8 cellular contexts compared by ENCODE assay signal in the genomic region with DNA sequence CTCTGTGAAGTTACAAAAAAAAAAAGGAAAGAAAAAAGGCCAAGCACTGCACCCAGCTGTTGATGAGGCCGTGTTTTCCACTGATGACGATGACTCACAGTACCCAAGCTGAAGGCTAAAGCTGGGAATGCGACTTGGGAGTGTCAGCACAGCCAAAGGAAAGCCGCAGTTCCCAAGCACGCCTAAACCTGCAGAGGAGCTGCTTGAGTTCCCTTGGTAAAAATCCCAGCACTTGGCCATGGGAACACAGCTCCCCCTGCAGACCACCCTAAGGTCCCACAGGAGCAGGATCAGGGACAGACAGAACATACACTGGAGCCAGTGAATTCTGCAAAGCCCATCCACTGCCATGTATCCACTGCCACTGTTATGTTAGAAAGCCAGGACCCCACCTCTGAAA. TPM values are rescaled to one million over a fixed set of nuclear protein-coding genes. Genes with fewer than 3 reads are reported as not detected.
DNase-seq lines count a peak whose midpoint lies in the region; ATAC-seq and TF ChIP-seq lines count a peak whose summit lies in the region.

No MANE protein-coding gene starts in this region.

- no peaks in the 10 kb centered on the region for H3K36me3 ChIP-seq in neural progenitor cell

- no peaks in the 10 kb centered on the region for H3K27me3 Mint-ChIP-seq in neural progenitor cell (ENCODE audit: insufficient read depth, low read depth)
- no peaks in the 10 kb centered on the region for H3K27me3 Mint-ChIP-seq in activated T-cell treated with anti-CD3 and anti-CD28 coated beads, Interleukin-2, amount 50 U/mL, for 72 hours (ENCODE audit: low read depth)

- no peak overlapping the region for H3K27ac Mint-ChIP-seq in neural progenitor cell
- no peak overlapping the region for H3K27ac Mint-ChIP-seq in activated T-cell treated with anti-CD3 and anti-CD28 coated beads, Interleukin-2, amount 50 U/mL, for 72 hours

- H3K9me3 Mint-ChIP-seq in neural progenitor cell = peaks cover 1% of the 10 kb centered on the region
- no peaks in the 10 kb centered on the region for H3K9me3 Mint-ChIP-seq in activated T-cell treated with anti-CD3 and anti-CD28 coated beads, Interleukin-2, amount 50 U/mL, for 72 hours

- peak; percentile 5 for DNase-seq in activated CD4-positive, alpha-beta T cell treated with anti-CD3 and anti-CD28 coated beads for 48 hours
- no peak for DNase-seq in activated CD4-positive, alpha-beta T cell treated with anti-CD3 and anti-CD28 coated beads for 4 hours
- DNase-seq in OCI-M1 (lab: John Stamatoyannopoulos, UW) (peak; percentile 21), epithelial cell of proximal tubule (ENCODE audit: low read depth) (no peak), neural progenitor cell (ENCODE audit: low spot score) (peak; percentile 80)
- DNase-seq in activated T-cell treated with anti-CD3 and anti-CD28 coated beads, Interleukin-2, amount 50 U/mL, for 72 hours = no peak
- DNase-seq in effector CD4-positive, alpha-beta T cell = no peak

- TF ChIP-seq CTCF in epithelial cell of proximal tubule (conservative IDR thresholded peaks at IDR 0.05; ENCODE audit: low read depth, low read length) (peak; percentile 62), neural progenitor cell (IDR thresholded peaks at IDR 0.05) (peak; percentile 79)

- no peaks in the 10 kb centered on the region for H3K4me1 ChIP-seq in neural progenitor cell

- no peak for ATAC-seq in activated T-cell treated with anti-CD3 and anti-CD28 coated beads, Interleukin-2, amount 50 U/mL, for 72 hours (replicated peaks in 1 of 2)
- no peak for ATAC-seq in HG03135 (IDR thresholded peaks at IDR 0.05; ENCODE audit: unreplicated experiment)

- no peaks in the 10 kb centered on the region for H3K79me2 ChIP-seq in neural progenitor cell (ENCODE audit: low read depth)

- peaks cover 5% of the 10 kb centered on the region for H4K20me1 ChIP-seq in neural progenitor cell (ENCODE audit: low read depth)

- H3K4me2 ChIP-seq in neural progenitor cell = no peak overlapping the region

- H3K4me1 Mint-ChIP-seq in neural progenitor cell = no peaks in the 10 kb centered on the region
- H3K4me1 Mint-ChIP-seq in activated T-cell treated with anti-CD3 and anti-CD28 coated beads, Interleukin-2, amount 50 U/mL, for 72 hours (ENCODE audit: low read depth) = no peaks in the 10 kb centered on the region

- no peak overlapping the region for H3K4me3 ChIP-seq in epithelial cell of proximal tubule (ENCODE audit: low read depth, low read length)
- no peak overlapping the region for H3K4me3 ChIP-seq in neural progenitor cell

- H3K9ac ChIP-seq in neural progenitor cell = no peak overlapping the region

- no peak overlapping the region for H3K4me3 Mint-ChIP-seq in neural progenitor cell
- H3K4me3 Mint-ChIP-seq in activated T-cell treated with anti-CD3 and anti-CD28 coated beads, Interleukin-2, amount 50 U/mL, for 72 hours = no peak overlapping the region

- H3K27me3 ChIP-seq in neural progenitor cell = no peaks in the 10 kb centered on the region

- no peak overlapping the region for H2AFZ ChIP-seq in neural progenitor cell (replicated peaks)

- no peaks in the 10 kb centered on the region for H3F3A ChIP-seq in neural progenitor cell (ENCODE audit: low read depth)

- H3K9me3 ChIP-seq in neural progenitor cell (ENCODE audit: low read depth) = no peaks in the 10 kb centered on the region

- H3K27ac ChIP-seq in neural progenitor cell = no peak overlapping the region

- H3K36me3 Mint-ChIP-seq in neural progenitor cell = peaks cover 17% of the 10 kb centered on the region
- H3K36me3 Mint-ChIP-seq in activated T-cell treated with anti-CD3 and anti-CD28 coated beads, Interleukin-2, amount 50 U/mL, for 72 hours (ENCODE audit: insufficient read depth in 2 of 2) = peaks cover 7 to 10% of the 10 kb centered on the region in 2 donors

RNA-seq across cellular contexts. Expression of gene SERGEF, which starts 39.9 kb away (rescaled TPM):
- 22.4 and 30.6 TPM in 2 replicates for total RNA-seq in epithelial cell of proximal tubule
- 35.1 and 36.5 TPM in 2 replicates for total RNA-seq in neural progenitor cell (ENCODE audit: low replicate concordance)
- 10 to 100 TPM; 40.8 to 43.1 TPM for total RNA-seq in activated T-cell treated with anti-CD3 and anti-CD28 coated beads, Interleukin-2, amount 50 U/mL, for 72 hours

Comparison
In these comparisons a context has a peak if more than half of its experiments do, and no peak if none do; other contexts are left out.
1. DNase-seq: peak in activated CD4-positive, alpha-beta T cell treated with anti-CD3 and anti-CD28 coated beads for 48 hours (single experiment), OCI-M1 (single experiment) and neural progenitor cell (single experiment); none in activated CD4-positive, alpha-beta T cell treated with anti-CD3 and anti-CD28 coated beads for 4 hours (0 of 2), epithelial cell of proximal tubule (single experiment), activated T-cell treated with anti-CD3 and anti-CD28 coated beads, Interleukin-2, amount 50 U/mL, for 72 hours (0 of 2) and effector CD4-positive, alpha-beta T cell (single experiment).